12 cellular contexts compared by ENCODE assay signal in the genomic region with DNA sequence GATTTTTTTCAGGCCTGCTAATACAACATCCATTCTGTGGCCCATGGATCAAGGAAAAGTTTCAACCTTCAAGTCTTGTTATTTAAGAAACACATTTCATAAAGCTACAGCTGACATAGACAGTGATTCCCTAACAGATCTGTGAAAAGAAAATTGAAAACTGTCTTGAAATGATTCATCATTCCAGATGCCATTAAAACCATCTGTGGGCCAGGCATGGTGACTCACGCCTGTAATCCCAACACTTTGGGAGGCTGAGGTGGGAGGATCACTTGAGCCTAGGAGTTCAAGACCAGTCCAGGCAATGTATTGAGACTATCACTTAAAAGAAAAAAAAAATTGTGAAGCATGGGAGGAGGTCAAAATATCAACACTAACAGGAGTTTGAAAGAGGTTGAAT. TPM values are rescaled to one million over a fixed set of nuclear protein-coding genes. Genes with fewer than 3 reads are reported as not detected.
A peak's percentile ranks its signal among the peaks of the same experiment; 100 is the strongest.
DNase-seq lines count a peak whose midpoint lies in the region; ATAC-seq and TF ChIP-seq lines count a peak whose summit lies in the region.
"Had no signal": no experiment of that assay in that cellular context is flagged by ENCODE, and none has a peak within 500 bp of the region (broad histone marks: within the 10 kb centered on the region; RNA-seq: fewer than 3 reads in every experiment).

No MANE protein-coding gene starts in this region.

- no peak overlapping the region for H3K27ac ChIP-seq in DND-41 (ENCODE audit: low read length)
- no peak overlapping the region for H3K27ac ChIP-seq in naive thymus-derived CD4-positive, alpha-beta T cell (ENCODE audit: low read depth, low read length)
- H3K27ac ChIP-seq: prostate gland had no signal

- no peaks in the 10 kb centered on the region for H3K9me3 ChIP-seq in DND-41 (ENCODE audit: insufficient read depth, low read length, severe bottlenecking)
- no peaks in the 10 kb centered on the region for H3K9me3 ChIP-seq in adipocyte (ENCODE audit: control insufficient read depth, low read length)
- no peaks in the 10 kb centered on the region for H3K9me3 ChIP-seq in naive thymus-derived CD4-positive, alpha-beta T cell (ENCODE audit: control insufficient read depth in 2 of 3, low read length in 3 of 3)
- H3K9me3 ChIP-seq: HAP-1, prostate gland had no signal

- no peak for DNase-seq in DND-41
- DNase-seq in adipocyte (ENCODE audit: low read depth) = peak; percentile 39
- no peak for DNase-seq in naive thymus-derived CD4-positive, alpha-beta T cell
- DNase-seq in H7 = no peak
- DNase-seq: amniotic stem cell, NCI-H1436 treated with DMSO at 0.1 percent for 48 hours had no signal

- H3K36me3 ChIP-seq in DND-41 (ENCODE audit: insufficient read depth, low read length) (no peaks in the 10 kb centered on the region), adipocyte (ENCODE audit: control insufficient read depth, insufficient read depth, low read length, severe bottlenecking) (no peaks in the 10 kb centered on the region), H7 (replicated peaks; ENCODE audit: control insufficient read depth, insufficient read depth, low read length) (no peaks in the 10 kb centered on the region; the same call in 1 of the 2 replicates)
- no peaks in the 10 kb centered on the region for H3K36me3 ChIP-seq in naive thymus-derived CD4-positive, alpha-beta T cell (ENCODE audit: control insufficient read depth in 2 of 3, insufficient read depth in 3 of 3, low read length in 3 of 3)
- H3K36me3 ChIP-seq: HAP-1, prostate gland had no signal

- no peak for TF ChIP-seq CTCF in DND-41 (IDR thresholded peaks at IDR 0.05; ENCODE audit: borderline replicate concordance, extremely low read depth, low read length, poor library complexity, severe bottlenecking)

- no peaks in the 10 kb centered on the region for H3K9me3 Mint-ChIP-seq in IgD-negative memory B cell
- H3K9me3 Mint-ChIP-seq in naive thymus-derived CD4-positive, alpha-beta T cell = peaks cover 0 to 4% (median 0%) of the 10 kb centered on the region in 11 donors

- H3K4me1 ChIP-seq in DND-41 (ENCODE audit: insufficient read depth, low read length) = peaks cover 35% of the 10 kb centered on the region
- peaks cover 21% of the 10 kb centered on the region for H3K4me1 ChIP-seq in adipocyte (ENCODE audit: control insufficient read depth, insufficient read depth, low read length)
- peaks cover 36 to 42% of the 10 kb centered on the region in 2 donors for H3K4me1 ChIP-seq in naive thymus-derived CD4-positive, alpha-beta T cell (ENCODE audit: control insufficient read depth in 2 of 2, insufficient read depth in 2 of 2, low read length in 2 of 2)

- H3K4me3 Mint-ChIP-seq in IgD-negative memory B cell = peak overlapping the region in 3 of 4 donors; percentile 14 to 89 (median 49)
- H3K4me3 Mint-ChIP-seq in naive thymus-derived CD4-positive, alpha-beta T cell = peak overlapping the region in 7 of 10 donors; percentile 24 to 66 (median 54)

- H3K27me3 Mint-ChIP-seq in IgD-negative memory B cell = no peaks in the 10 kb centered on the region
- H3K27me3 Mint-ChIP-seq in naive thymus-derived CD4-positive, alpha-beta T cell = no peaks in the 10 kb centered on the region

- H3K79me2 ChIP-seq in DND-41 (ENCODE audit: insufficient read depth, low read length) = peaks cover 98% of the 10 kb centered on the region

- H3K9ac ChIP-seq in DND-41 (ENCODE audit: low read depth, low read length) (no peak overlapping the region), adipocyte (ENCODE audit: low read length) (no peak overlapping the region)

- no peak overlapping the region for H2AFZ ChIP-seq in DND-41 (ENCODE audit: low read depth, low read length)

- CTCF ChIA-PET in naive thymus-derived CD4-positive, alpha-beta T cell (lab: Charles Lee) = interaction anchor here (0.5 to 1.4 kb wide), 2 partner anchors 40 to 63 kb away, joined by 4 to 7 read pairs; no protein-coding TSS in a partner anchor

- POLR2A ChIA-PET in naive thymus-derived CD4-positive, alpha-beta T cell (lab: Charles Lee) = interaction anchor here (0.6 kb wide), 1 partner anchor 395 kb away, joined by 3 read pairs; no protein-coding TSS in a partner anchor

- ATAC-seq in DND-41 (ENCODE audit: insufficient read depth, low read depth) = no peak
- ATAC-seq in naive thymus-derived CD4-positive, alpha-beta T cell = no peak
- ATAC-seq in GM18519 (IDR thresholded peaks at IDR 0.05; ENCODE audit: low FRiP score, unreplicated experiment) = no peak
- no peak for ATAC-seq in HG03175 (IDR thresholded peaks at IDR 0.05; ENCODE audit: unreplicated experiment)
- ATAC-seq in HG03565 (IDR thresholded peaks at IDR 0.05; ENCODE audit: unreplicated experiment) = no peak

- intact Hi-C loops in naive thymus-derived CD4-positive, alpha-beta T cell (cut with micrococcal nuclease) = no loop called here

- H3K27me3 ChIP-seq in DND-41 (ENCODE audit: insufficient read depth, low read length, poor library complexity) (no peaks in the 10 kb centered on the region), adipocyte (replicated peaks; ENCODE audit: control insufficient read depth, insufficient read depth, low read length) (no peaks in the 10 kb centered on the region), H7 (ENCODE audit: control insufficient read depth, insufficient read depth, low read length) (no peaks in the 10 kb centered on the region)
- no peaks in the 10 kb centered on the region for H3K27me3 ChIP-seq in naive thymus-derived CD4-positive, alpha-beta T cell (ENCODE audit: control insufficient read depth in 2 of 2, insufficient read depth in 2 of 2, low read length in 2 of 2)

- peak overlapping the region in 2 of 3 donors; percentile 36 to 70 for H3K27ac Mint-ChIP-seq in IgD-negative memory B cell
- peak overlapping the region in 2 of 9 donors; percentile 55 to 67 for H3K27ac Mint-ChIP-seq in naive thymus-derived CD4-positive, alpha-beta T cell

- H3K4me3 ChIP-seq in DND-41 (ENCODE audit: low read depth in 1 of 2, low read length in 2 of 2) (no peak overlapping the region), adipocyte (ENCODE audit: low read length) (no peak overlapping the region), H7 (ENCODE audit: insufficient read depth, low read depth, low read length) (no peak overlapping the region)
- no peak overlapping the region for H3K4me3 ChIP-seq in naive thymus-derived CD4-positive, alpha-beta T cell (ENCODE audit: low read length)
- H3K4me3 ChIP-seq: HAP-1, prostate gland had no signal

- peak overlapping the region; percentile 14; the same call in 1 of the 2 replicates for H3K4me2 ChIP-seq in DND-41 (ENCODE audit: insufficient read depth, low read length)

- H4K20me1 ChIP-seq in DND-41 (ENCODE audit: insufficient read depth, low read length) = peaks cover 33% of the 10 kb centered on the region; the same call in 1 of the 2 replicates

- peaks cover 35 to 38% (median 35%) of the 10 kb centered on the region in 3 donors for H3K4me1 Mint-ChIP-seq in IgD-negative memory B cell
- H3K4me1 Mint-ChIP-seq in naive thymus-derived CD4-positive, alpha-beta T cell = peaks cover 7 to 44% (median 15%) of the 10 kb centered on the region in 7 donors

- peaks cover 8% of the 10 kb centered on the region for H3K36me3 Mint-ChIP-seq in IgD-negative memory B cell
- H3K36me3 Mint-ChIP-seq in naive thymus-derived CD4-positive, alpha-beta T cell = peaks cover 4 to 32% (median 14%) of the 10 kb centered on the region in 5 donors

RNA-seq across cellular contexts. Expression of gene RAPGEF6, which starts 6.0 kb away (rescaled TPM):
- 16.6 TPM for polyA plus RNA-seq in IgD-negative memory B cell
- total RNA-seq in naive thymus-derived CD4-positive, alpha-beta T cell = 100 to 1,000 TPM in 3 of 5 experiments, 10 to 100 TPM in 2; 50.9 to 186 (median 114) TPM
- 10 to 100 TPM; 36.7 to 49.6 TPM for polyA plus RNA-seq in naive thymus-derived CD4-positive, alpha-beta T cell
- total RNA-seq in H7 (2014; rRNA removed; shearing (Covaris generic)) = 6.1 and 11.7 TPM in 2 replicates
